Comparison of ENCODE assay signal across 35 cellular contexts in the genomic region with DNA sequence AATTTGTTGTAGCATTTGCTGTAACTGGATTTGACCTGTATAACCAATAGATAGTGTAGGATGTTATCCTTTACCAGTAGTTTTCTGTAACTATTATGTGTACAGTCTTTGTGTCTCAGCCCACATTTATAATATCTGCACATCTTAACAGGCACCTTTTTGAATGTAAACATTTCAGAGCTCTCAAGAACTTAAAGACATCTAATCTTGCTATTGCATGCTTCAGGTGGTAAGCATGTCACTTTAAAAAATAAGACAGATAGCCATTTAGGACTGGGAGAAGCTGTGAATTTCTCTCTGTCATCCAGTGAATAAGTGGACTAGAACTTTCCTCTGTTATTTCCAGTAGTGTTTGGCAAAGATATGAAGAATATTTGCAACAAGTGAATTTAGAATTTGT. TPM values are rescaled to one million over a fixed set of nuclear protein-coding genes. Genes with fewer than 3 reads are reported as not detected.
"Had no signal": no experiment of that assay in that cellular context is flagged by ENCODE, and none has a peak within 500 bp of the region (broad histone marks: within the 10 kb centered on the region; RNA-seq: fewer than 3 reads in every experiment).

No MANE protein-coding gene starts in this region.

- H3K36me3 ChIP-seq: MG63 had no signal

- H3K4me3 ChIP-seq: MG63 had no signal

- H3K9me3 ChIP-seq: MG63 had no signal

- DNase-seq: Kasumi-1, MG63, MM.1S, MV-4-11, NCI-H1048, NCI-H1092 treated with DMSO at 0.1 percent for 48 hours, NCI-H1105, NCI-H1105 treated with DMSO at 0.1 percent for 48 hours, NCI-H1417 treated with DMSO at 0.1 percent for 48 hours, NCI-H1436, NCI-H1436 treated with DMSO at 0.1 percent for 48 hours, NCI-H146, NCI-H1694, NCI-H1694 treated with DMSO at 0.1 percent for 48 hours, NCI-H187, NCI-H187 treated with DMSO at 0.1 percent for 48 hours, NCI-H1930, NCI-H2029, NCI-H2029 treated with DMSO at 0.1 percent for 48 hours, NCI-H2081, NCI-H2081 treated with DMSO at 0.1 percent for 48 hours, NCI-H2107, NCI-H2171, NCI-H2171 treated with DMSO at 0.1 percent for 48 hours, NCI-H2227 treated with DMSO at 0.1 percent for 48 hours, NCI-H226, NCI-H345, NCI-H446, NCI-H446 treated with DMSO at 0.1 percent for 48 hours, NCI-H510A, NCI-H510A treated with DMSO at 0.1 percent for 48 hours, NCI-H524, NCI-H524 treated with DMSO at 0.1 percent for 48 hours, NCI-H526 had no signal

- H3K27me3 ChIP-seq: MG63 had no signal

RNA-seq across cellular contexts. Expression of a gene that starts 22.6 kb away (rescaled TPM):
- total RNA-seq: M059J had no signal
